In genomic region chr1:75375476-75376447, GRCh38 we compare ENCODE assay signal across 7 cellular contexts.
DNase-seq lines count a peak whose midpoint lies in the region; TF ChIP-seq lines count a peak whose summit lies in the region.
"Not testable (repeated sequence)": the region's sequence is repeated elsewhere in the genome, so short reads cannot be mapped to it uniquely, and the experiment has no call there.

No MANE protein-coding gene starts in this region.

- not testable (repeated sequence) for H3K27me3 ChIP-seq in HUES6 (ENCODE audit: control insufficient read depth, insufficient read depth, low read length); mucosa of stomach (ENCODE audit: control insufficient read depth, insufficient read depth, low read length)

- not testable (repeated sequence) for H3K36me3 ChIP-seq in HUES6 (ENCODE audit: control insufficient read depth, insufficient read depth, low read length); mucosa of stomach (ENCODE audit: control insufficient read depth, insufficient read depth, low read length)

- peak overlapping the region; percentile 59 for H3K4me3 Mint-ChIP-seq in activated naive CD8-positive, alpha-beta T cell
- H3K4me3 Mint-ChIP-seq in glutamatergic neuron (ENCODE audit: unreplicated experiment): peak overlapping the region; percentile 97

- not testable (repeated sequence) for H3K27ac ChIP-seq in HUES6 (ENCODE audit: low read depth, low read length)

- not testable (repeated sequence) for H3K4me1 Mint-ChIP-seq in activated naive CD8-positive, alpha-beta T cell (ENCODE audit: low read depth); glutamatergic neuron (ENCODE audit: low read depth, unreplicated experiment)

- H3K4me3 ChIP-seq in HUES6 (ENCODE audit: low read depth, low read length): peak overlapping the region; percentile 35
- H3K4me3 ChIP-seq in mucosa of stomach (ENCODE audit: low read length): peak overlapping the region; percentile 2

- H3K27ac Mint-ChIP-seq in activated naive CD8-positive, alpha-beta T cell: peak overlapping the region; percentile 28
- H3K27ac Mint-ChIP-seq in glutamatergic neuron (ENCODE audit: unreplicated experiment): peak overlapping the region; percentile 100

- H3K9me3 ChIP-seq in HUES6 (ENCODE audit: control insufficient read depth, insufficient read depth, low read depth, low read length): peaks cover 11% of the 10 kb centered on the region; the same call in 1 of the 2 replicates
- H3K9me3 ChIP-seq in mucosa of stomach (ENCODE audit: control insufficient read depth, low read length): not testable (repeated sequence)

- H3K36me3 Mint-ChIP-seq in activated naive CD8-positive, alpha-beta T cell; glutamatergic neuron (ENCODE audit: unreplicated experiment): not testable (repeated sequence)

- not testable (repeated sequence) for H3K27me3 Mint-ChIP-seq in activated naive CD8-positive, alpha-beta T cell; glutamatergic neuron (ENCODE audit: unreplicated experiment)

- TF ChIP-seq CTCF in glutamatergic neuron (IDR thresholded peaks at IDR 0.05; ENCODE audit: partially characterized antibody, unreplicated experiment): not testable (repeated sequence)

- peak; percentile 31 for DNase-seq in DMS79 treated with DMSO at 0.1 percent for 48 hours (lab: John Stamatoyannopoulos, UW)
- peak; percentile 31 to 42 for DNase-seq in NCI-H446 (lab: John Stamatoyannopoulos, UW)
- peak; percentile 16 for DNase-seq in SW480 (ENCODE audit: low spot score)
- peak; percentile 13 for DNase-seq in glutamatergic neuron

- H3K4me1 ChIP-seq in HUES6 (ENCODE audit: control insufficient read depth, insufficient read depth, low read length); mucosa of stomach (ENCODE audit: control insufficient read depth, insufficient read depth, low read length): not testable (repeated sequence)

- H3K9me3 Mint-ChIP-seq in activated naive CD8-positive, alpha-beta T cell (ENCODE audit: low read depth); glutamatergic neuron (ENCODE audit: unreplicated experiment): not testable (repeated sequence)

- H3K9ac ChIP-seq in HUES6 (ENCODE audit: low read length): peak overlapping the region; percentile 53
- peak overlapping the region; percentile 44 for H3K9ac ChIP-seq in mucosa of stomach (ENCODE audit: low read length)
